ENCODE assay signal across 11 cellular contexts in the genomic region with DNA sequence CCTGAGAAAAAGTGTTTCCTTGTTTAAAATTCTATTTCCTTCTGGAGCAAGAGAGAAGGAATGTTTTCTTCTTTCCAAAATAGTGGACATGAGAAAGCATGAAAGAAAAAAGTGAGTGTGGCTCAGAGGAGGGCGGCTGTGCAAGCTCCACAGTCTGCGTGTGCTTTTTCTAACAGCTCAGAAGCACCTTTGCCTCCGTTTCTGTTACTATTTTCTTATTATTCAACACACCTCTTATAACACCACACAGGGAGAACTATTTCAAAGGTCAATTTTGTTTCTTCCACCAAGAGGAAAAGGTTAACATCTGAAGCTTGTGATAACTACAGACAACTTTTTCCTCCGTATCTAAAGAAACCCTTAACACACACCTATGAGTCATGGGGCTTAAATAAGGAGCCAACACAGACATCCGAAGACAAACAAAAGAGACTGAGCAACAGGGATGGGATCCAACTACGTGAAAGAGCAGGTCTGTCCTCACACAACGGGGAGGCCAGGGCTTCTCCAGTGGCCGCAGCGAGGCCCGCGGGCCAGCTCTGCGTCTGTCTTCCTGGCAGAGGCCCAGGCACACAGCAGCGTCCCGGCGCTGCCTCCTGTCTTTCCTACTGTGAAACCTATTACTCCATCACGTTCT. TPM values are rescaled to one million over a fixed set of nuclear protein-coding genes. Genes with fewer than 3 reads are reported as not detected.
DNase-seq lines count a peak whose midpoint lies in the region; ATAC-seq, FAIRE-seq and TF ChIP-seq lines count a peak whose summit lies in the region.
"Had no signal": no experiment of that assay in that cellular context is flagged by ENCODE, and none has a peak within 500 bp of the region (broad histone marks: within the 10 kb centered on the region; RNA-seq: fewer than 3 reads in every experiment).

No MANE protein-coding gene starts in this region.

- no peak for TF ChIP-seq EP300 in transverse colon (IDR thresholded peaks at IDR 0.05; ENCODE audit: low read depth)

- peaks cover 3% of the 10 kb centered on the region for H3K79me2 ChIP-seq in astrocyte (ENCODE audit: insufficient read depth, low read length)

- peak overlapping the region; percentile 52 for H3K9ac ChIP-seq in astrocyte (ENCODE audit: low read length)

- H3K4me1 Mint-ChIP-seq in astrocyte (ENCODE audit: low read depth, unreplicated experiment) (peaks cover 25% of the 10 kb centered on the region), immature natural killer cell (peaks cover 11 to 12% of the 10 kb centered on the region in 2 donors), glutamatergic neuron (ENCODE audit: low read depth, unreplicated experiment) (peaks cover 3% of the 10 kb centered on the region)

- in situ Hi-C loops in transverse colon (cut with MboI; ENCODE audit: low pct_ligation_motif_present in 1 of 4, low pct_unique_long_range_greater_than_20kb in 1 of 4, low sequenced_read_pairs in 3 of 4): no loop called here

- H3K36me3 ChIP-seq in heart right ventricle: peaks cover 3 to 100% (median 70%) of the 10 kb centered on the region in 9 donors
- H3K36me3 ChIP-seq in left ventricle myocardium inferior: peaks cover 86% of the 10 kb centered on the region
- peaks cover 12% of the 10 kb centered on the region for H3K36me3 ChIP-seq in astrocyte (ENCODE audit: insufficient read depth, low read length)
- H3K36me3 ChIP-seq in transverse colon: peaks cover 0 to 61% (median 25%) of the 10 kb centered on the region in 4 donors

- H3K27me3 Mint-ChIP-seq in astrocyte (ENCODE audit: low read depth, unreplicated experiment): no peaks in the 10 kb centered on the region
- H3K27me3 Mint-ChIP-seq in immature natural killer cell (ENCODE audit: low read depth in 3 of 3): peaks cover 5 to 10% (median 6%) of the 10 kb centered on the region in 3 donors
- H3K27me3 Mint-ChIP-seq in glutamatergic neuron (ENCODE audit: unreplicated experiment): no peaks in the 10 kb centered on the region

- H3K27me3 ChIP-seq in heart right ventricle (no peaks in the 10 kb centered on the region), left ventricle myocardium inferior (ENCODE audit: low read depth) (no peaks in the 10 kb centered on the region), astrocyte (ENCODE audit: insufficient read depth, low read length) (no peaks in the 10 kb centered on the region), transverse colon (no peaks in the 10 kb centered on the region)
- H3K27me3 ChIP-seq: upper lobe of left lung had no signal

- TF ChIP-seq POLR2A in transverse colon (IDR thresholded peaks at IDR 0.05): no peak

- H3K36me3 Mint-ChIP-seq in astrocyte (ENCODE audit: low read depth, unreplicated experiment): peaks cover 16% of the 10 kb centered on the region
- H3K36me3 Mint-ChIP-seq in immature natural killer cell: peaks cover 32 to 67% (median 36%) of the 10 kb centered on the region in 3 donors
- no peaks in the 10 kb centered on the region for H3K36me3 Mint-ChIP-seq in glutamatergic neuron (ENCODE audit: unreplicated experiment)

- intact Hi-C loops in heart right ventricle (cut with DNase I): no loop called here
- intact Hi-C loops in left ventricle myocardium inferior (cut with micrococcal nuclease): no loop called here
- intact Hi-C loops in transverse colon (cut with DNase I; ENCODE audit: low total_unique reads): no loop called here

- no peaks in the 10 kb centered on the region for H3K9me3 Mint-ChIP-seq in astrocyte (ENCODE audit: unreplicated experiment)
- H3K9me3 Mint-ChIP-seq in immature natural killer cell: no peaks in the 10 kb centered on the region
- no peaks in the 10 kb centered on the region for H3K9me3 Mint-ChIP-seq in glutamatergic neuron (ENCODE audit: unreplicated experiment)

- H3K4me1 ChIP-seq in heart right ventricle (peaks cover 0 to 21% (median 0%) of the 10 kb centered on the region in 9 donors), left ventricle myocardium inferior (no peaks in the 10 kb centered on the region), astrocyte (ENCODE audit: insufficient read depth, low read length) (peaks cover 23% of the 10 kb centered on the region), transverse colon (peaks cover 0 to 12% (median 6%) of the 10 kb centered on the region in 4 donors)

- ATAC-seq in heart right ventricle (peak in 6 of 8 donors; percentile 40 to 82 (median 63)), HG03108 (IDR thresholded peaks at IDR 0.05; ENCODE audit: unreplicated experiment) (no peak)

- H3K4me3 ChIP-seq in heart right ventricle (no peak overlapping the region), left ventricle myocardium inferior (no peak overlapping the region), astrocyte (ENCODE audit: insufficient read depth, low read depth, low read length) (no peak overlapping the region), transverse colon (no peak overlapping the region)
- H3K4me3 ChIP-seq: upper lobe of left lung had no signal

- no peaks in the 10 kb centered on the region for H4K20me1 ChIP-seq in astrocyte (ENCODE audit: insufficient read depth, low read length)

- no peak for FAIRE-seq in astrocyte (lab: Jason Lieb, UNC)

- H3K4me3 Mint-ChIP-seq in astrocyte (ENCODE audit: unreplicated experiment): peak overlapping the region; percentile 67
- H3K4me3 Mint-ChIP-seq in immature natural killer cell: no peak overlapping the region
- no peak overlapping the region for H3K4me3 Mint-ChIP-seq in glutamatergic neuron (ENCODE audit: unreplicated experiment)

- DNase-seq in heart right ventricle (peak in 1 of 2 donors; percentile 32), left ventricle myocardium inferior (no peak), astrocyte (ENCODE audit: low read depth) (peak; percentile 97), immature natural killer cell (no peak), transverse colon (no peak), glutamatergic neuron (no peak), SKM-1 treated with dmso at 0.1 percent for 144 hours (lab: John Stamatoyannopoulos, UW; ENCODE audit: unreplicated experiment) (no peak)
- DNase-seq: activated CD4-positive, alpha-beta T cell treated with anti-CD3 and anti-CD28 coated beads, Interleukin-2, amount 50 U/mL, for 48 hours; Calu3 had no signal

- H2AFZ ChIP-seq in astrocyte (ENCODE audit: low read depth, low read length): no peak overlapping the region

- whole genome bisulfite sequencing in heart right ventricle, 2 donors: 75 to 80% methylated on average over 16 of the region's 16 CpGs
- 62 to 85% methylated on average over 5 to 16 of the region's 16 CpGs for WGBS in transverse colon (ENCODE audit: low coverage in 1 of 2), 2 donors

- H3K4me2 ChIP-seq in astrocyte (ENCODE audit: low read length): peak overlapping the region; percentile 69

- TF ChIP-seq CTCF in heart right ventricle (IDR thresholded peaks at IDR 0.05) (no peak), left ventricle myocardium inferior (IDR thresholded peaks at IDR 0.05; ENCODE audit: borderline replicate concordance) (no peak), astrocyte (IDR thresholded peaks at IDR 0.05; ENCODE audit: insufficient read depth, low read depth, low read length) (no peak), transverse colon (IDR thresholded peaks at IDR 0.05) (no peak), glutamatergic neuron (IDR thresholded peaks at IDR 0.05; ENCODE audit: partially characterized antibody, unreplicated experiment) (no peak)

- H3K27ac Mint-ChIP-seq in astrocyte (ENCODE audit: unreplicated experiment): peak overlapping the region; percentile 87
- H3K27ac Mint-ChIP-seq in immature natural killer cell: peak overlapping the region in 4 of 6 donors; percentile 70 to 78 (median 74)
- H3K27ac Mint-ChIP-seq in glutamatergic neuron (ENCODE audit: unreplicated experiment): no peak overlapping the region

- H3K9me3 ChIP-seq in heart right ventricle: no peaks in the 10 kb centered on the region
- H3K9me3 ChIP-seq in left ventricle myocardium inferior (replicated peaks): no peaks in the 10 kb centered on the region
- H3K9me3 ChIP-seq in astrocyte (ENCODE audit: insufficient read depth, low read depth, low read length): no peaks in the 10 kb centered on the region
- no peaks in the 10 kb centered on the region for H3K9me3 ChIP-seq in transverse colon
- H3K9me3 ChIP-seq: upper lobe of left lung had no signal

- H3K27ac ChIP-seq in heart right ventricle (peak overlapping the region in 2 of 10 donors; percentile 21 to 47), left ventricle myocardium inferior (replicated peaks) (no peak overlapping the region), astrocyte (ENCODE audit: low read depth, low read length) (peak overlapping the region; percentile 76), transverse colon (peak overlapping the region; percentile 45 to 63 (median 47))

RNA-seq across cellular contexts. Expression of a gene that starts 36.2 kb away (rescaled TPM):
- total RNA-seq in heart right ventricle: 1 to 10 TPM; 3.5 to 8.0 (median 4.6) TPM
- polyA plus RNA-seq in heart right ventricle: 1 to 10 TPM; 1.3 to 1.8 TPM
- total RNA-seq in left ventricle myocardium inferior: 3.7 TPM
- total RNA-seq in astrocyte: 8.7 and 9.6 TPM in 2 replicates
- 1 to 10 TPM; 3.5 to 7.9 (median 5.7) TPM for polyA plus RNA-seq in immature natural killer cell
- total RNA-seq in transverse colon: 1 to 10 TPM; 3.4 to 9.0 (median 4.3) TPM
- total RNA-seq in glutamatergic neuron (ENCODE audit: unreplicated experiment): 27.2 TPM
